ENCODE assay signal across 13 cellular contexts in the genomic region with DNA sequence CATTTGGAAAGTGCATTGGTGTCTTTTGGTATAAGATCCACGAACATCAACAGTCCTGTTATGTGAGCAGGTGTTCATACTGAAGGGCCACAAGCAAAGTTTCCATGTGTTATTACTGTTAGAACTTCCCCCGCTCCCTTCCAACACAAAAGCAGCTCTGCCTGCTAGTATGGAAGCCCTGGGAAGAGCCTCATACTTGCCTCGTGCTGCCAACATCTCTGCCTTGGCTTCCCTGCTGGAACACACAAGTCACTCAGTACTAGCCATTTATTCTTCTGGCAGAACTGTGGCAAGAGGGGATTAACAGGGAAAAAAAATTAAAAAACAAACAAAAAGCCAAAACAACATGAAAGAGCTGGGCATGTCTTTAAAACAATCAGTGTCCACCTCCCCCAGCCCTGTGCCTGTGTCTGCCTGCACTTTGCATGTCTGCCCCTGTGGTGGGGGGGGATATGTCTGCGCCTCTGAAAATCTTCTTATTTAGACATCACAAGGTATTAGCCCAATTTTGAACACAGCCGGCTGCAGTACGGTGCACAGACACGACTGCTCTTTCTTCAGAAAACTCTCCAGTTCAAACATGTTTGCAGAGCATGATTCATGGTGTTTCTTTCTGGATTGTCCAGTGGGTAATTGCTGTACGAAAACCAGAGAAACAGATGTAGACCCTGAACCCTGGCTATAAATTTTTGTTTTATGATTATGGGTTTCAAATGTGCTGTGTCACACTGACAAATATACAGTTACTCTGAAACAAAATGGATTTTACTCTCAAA. TPM values are rescaled to one million over a fixed set of nuclear protein-coding genes. Genes with fewer than 3 reads are reported as not detected.
DNase-seq lines count a peak whose midpoint lies in the region; ATAC-seq, FAIRE-seq and TF ChIP-seq lines count a peak whose summit lies in the region.
"Had no signal": no experiment of that assay in that cellular context is flagged by ENCODE, and none has a peak within 500 bp of the region (broad histone marks: within the 10 kb centered on the region; RNA-seq: fewer than 3 reads in every experiment).

No MANE protein-coding gene starts in this region.

- no peak overlapping the region for H3K9ac ChIP-seq in H1 (replicated peaks in 1 of 4; ENCODE audit: extremely low read depth in 1 of 4, low read depth in 3 of 4, low read length in 3 of 4)

- no peaks in the 10 kb centered on the region for H3K79me2 ChIP-seq in ACC112 (ENCODE audit: control insufficient read depth, insufficient read depth, low read length, unreplicated experiment)
- H3K79me2 ChIP-seq in H1 (ENCODE audit: control insufficient read depth in 1 of 2, insufficient read depth in 2 of 2, low read length in 2 of 2): no peaks in the 10 kb centered on the region

- no peaks in the 10 kb centered on the region for H3K36me3 Mint-ChIP-seq in mesothelial cell of epicardium

- no peak for TF ChIP-seq RAD21 in H1 (IDR thresholded peaks at IDR 0.05 in 1 of 2, conservative IDR thresholded peaks at IDR 0.05 in 1 of 2; ENCODE audit: low read depth in 2 of 2, low read length in 2 of 2)

- H2BK15ac ChIP-seq in H1 (ENCODE audit: low read length): 0 out of 2 replicates have a peak overlapping the region, but pooled peaks have one; percentile 73

- H3K27me3 Mint-ChIP-seq in mesothelial cell of epicardium (ENCODE audit: low read depth): no peaks in the 10 kb centered on the region

- H4K5ac ChIP-seq in H1 (ENCODE audit: insufficient read length, low read depth, low read length): no peak overlapping the region

- H4K8ac ChIP-seq in H1 (ENCODE audit: extremely low read depth, insufficient read depth, low read length): no peak overlapping the region

- TF ChIP-seq POLR2A in H1 (IDR thresholded peaks at IDR 0.05; ENCODE audit: control extremely low read depth in 1 of 2, low read depth in 2 of 2, low read length in 2 of 2): no peak

- peaks cover 71% of the 10 kb centered on the region for H3K4me1 Mint-ChIP-seq in mesothelial cell of epicardium

- peaks cover 12% of the 10 kb centered on the region for H3K23me2 ChIP-seq in H1 (ENCODE audit: low read depth, low read length)

- no peak overlapping the region for H3K4ac ChIP-seq in H1 (replicated peaks; ENCODE audit: insufficient read length, low read depth, low read length)

- no peak overlapping the region for H3K56ac ChIP-seq in H1 (replicated peaks; ENCODE audit: insufficient read length, low read depth, low read length)

- POLR2A ChIA-PET in H1 (lab: Charles Lee; ENCODE audit: partially characterized antibody): interaction anchor here (1.6 kb wide), 1 partner anchor 14 kb away, joined by 4 read pairs; no protein-coding TSS in a partner anchor

- FAIRE-seq in H1 (lab: Jason Lieb, UNC): no peak

- H4K91ac ChIP-seq in H1 (replicated peaks; ENCODE audit: insufficient read length, low read length): no peak overlapping the region

- no peak overlapping the region; the same call in 1 of the 2 replicates for H2AK5ac ChIP-seq in H1 (ENCODE audit: low read depth, low read length)

- H3K27ac Mint-ChIP-seq in mesothelial cell of epicardium: peak overlapping the region; percentile 94
- H3K27ac Mint-ChIP-seq: activated naive CD4-positive, alpha-beta T cell treated with anti-CD3 and anti-CD28 coated beads, Interleukin-2, amount 50 U/mL, for 72 hours had no signal

- H3K4me3 ChIP-seq in ACC112 (ENCODE audit: low read depth, low read length): peak overlapping the region; percentile 31; the same call in 1 of the 2 replicates
- no peak overlapping the region for H3K4me3 ChIP-seq in H1 (ENCODE audit: extremely low read depth in 1 of 4, insufficient read depth in 2 of 4, low read depth in 3 of 4, low read length in 4 of 4)
- H3K4me3 ChIP-seq: left ventricle myocardium inferior, upper lobe of right lung had no signal

- H4K20me1 ChIP-seq in H1 (replicated peaks in 1 of 2; ENCODE audit: control insufficient read depth in 1 of 2, insufficient read depth in 2 of 2, low read length in 2 of 2): no peaks in the 10 kb centered on the region

- no peak overlapping the region for H3K23ac ChIP-seq in H1 (ENCODE audit: insufficient read length)

- DNase-seq in LHCN-M2 (ENCODE audit: low read depth) (peak; percentile 34), H1 (ENCODE audit: low read depth in 1 of 2, low spot score in 2 of 2) (no peak), mesothelial cell of epicardium (ENCODE audit: low spot score in 2 of 2, unreplicated experiment in 2 of 2) (no peak), mucosa of gallbladder (ENCODE audit: low spot score) (no peak), NCI-H446 (lab: John Stamatoyannopoulos, UW) (no peak)
- no peak for DNase-seq in activated CD8-positive, alpha-beta memory T cell treated with anti-CD3 and anti-CD28 coated beads, Interleukin-2, amount 50 U/mL, for 48 hours
- DNase-seq: left ventricle myocardium inferior, NCI-H446 treated with DMSO at 0.1 percent for 48 hours, T1000, upper lobe of right lung had no signal

- CTCF ChIA-PET in H1 (lab: Charles Lee; ENCODE audit: partially characterized antibody): interaction anchor here (4.9 kb wide), 1 partner anchor 18 kb away, joined by 27 read pairs; no protein-coding TSS in a partner anchor

- TF ChIP-seq EP300 in H1 (IDR thresholded peaks at IDR 0.05; ENCODE audit: borderline replicate concordance in 1 of 2, low read depth in 2 of 2, low read length in 2 of 2): no peak

- H3K4me2 ChIP-seq in H1 (ENCODE audit: insufficient read depth in 1 of 2, low read depth in 2 of 2, low read length in 2 of 2): peak overlapping the region in 1 of 2 experiments; percentile 15; a peak in 1 of 4 replicates

- H3K27me3 ChIP-seq in ACC112 (ENCODE audit: insufficient read depth, low read length): no peaks in the 10 kb centered on the region
- H3K27me3 ChIP-seq in H1 (replicated peaks in 1 of 4; ENCODE audit: control insufficient read depth in 3 of 4, extremely low read depth in 1 of 4, insufficient read depth in 3 of 4, low read length in 3 of 4): peaks cover 0 to 10% (median 7%) of the 10 kb centered on the region in 4 experiments; a peak in 5 of 7 replicates
- H3K27me3 ChIP-seq: upper lobe of right lung had no signal

- no peak for TF ChIP-seq CTCF in H1 (IDR thresholded peaks at IDR 0.05; ENCODE audit: control extremely low read depth in 1 of 3, insufficient read depth in 1 of 3, low read depth in 1 of 3, low read length in 3 of 3)
- TF ChIP-seq CTCF in mesothelial cell of epicardium (IDR thresholded peaks at IDR 0.05; ENCODE audit: unreplicated experiment): no peak

- H2AFZ ChIP-seq in ACC112 (ENCODE audit: low read length, unreplicated experiment): peak overlapping the region; percentile 29
- 0 out of 2 replicates have a peak overlapping the region, but pooled peaks have one; percentile 11 for H2AFZ ChIP-seq in H1 (ENCODE audit: low read length)

- peak overlapping the region; percentile 62; the same call in 1 of the 2 replicates for H3K18ac ChIP-seq in H1 (ENCODE audit: extremely low read depth, low read length)

- H3K4me3 Mint-ChIP-seq in mesothelial cell of epicardium: peak overlapping the region; percentile 35

- no peaks in the 10 kb centered on the region for H3K79me1 ChIP-seq in H1 (ENCODE audit: low read depth, low read length)

- H3K36me3 ChIP-seq in ACC112 (ENCODE audit: insufficient read depth, low read length) (no peaks in the 10 kb centered on the region), H1 (ENCODE audit: control insufficient read depth in 2 of 4, insufficient read depth in 4 of 4, low read length in 3 of 4) (no peaks in the 10 kb centered on the region; a peak in 1 of 8 replicates)
- H3K36me3 ChIP-seq: left ventricle myocardium inferior, upper lobe of right lung had no signal

- no peak overlapping the region for H2BK120ac ChIP-seq in H1 (replicated peaks; ENCODE audit: low read depth, low read length)

- peak overlapping the region; percentile 86 for H2BK12ac ChIP-seq in H1 (ENCODE audit: low read depth, low read length)

- no peak overlapping the region for H2BK5ac ChIP-seq in H1 (ENCODE audit: low read depth, low read length)

- H3K4me1 ChIP-seq in ACC112 (ENCODE audit: control insufficient read depth, insufficient read depth, low read length, unreplicated experiment): peaks cover 38% of the 10 kb centered on the region
- peaks cover 11 to 27% (median 19%) of the 10 kb centered on the region in 4 experiments; a peak in 6 of 7 replicates for H3K4me1 ChIP-seq in H1 (replicated peaks in 1 of 4; ENCODE audit: control insufficient read depth in 3 of 4, insufficient read depth in 4 of 4, low read length in 3 of 4)
- H3K4me1 ChIP-seq: upper lobe of right lung had no signal

- no peak overlapping the region for H3K27ac ChIP-seq in ACC112 (ENCODE audit: low read depth, low read length)
- H3K27ac ChIP-seq in H1 (ENCODE audit: low read depth, low read length): no peak overlapping the region
- H3K27ac ChIP-seq: left ventricle myocardium inferior, upper lobe of right lung had no signal

- WGBS in H1 (ENCODE audit: extremely low coverage in 1 of 2, insufficient coverage in 1 of 2, insufficient read length in 1 of 2, insufficient replicate concordance in 2 of 2, low coverage in 1 of 2, low lambda C conversion rate in 2 of 2, missing lambda C conversion rate in 1 of 2), 2 experiments: 89% methylated on average over 8 of the region's 8 CpGs; no CpG with 5 or more reads in 1 of the 2 experiments

- ATAC-seq in GM21528 (IDR thresholded peaks at IDR 0.05; ENCODE audit: low FRiP score, unreplicated experiment): no peak
- ATAC-seq: activated naive CD4-positive, alpha-beta T cell treated with anti-CD3 and anti-CD28 coated beads, Interleukin-2, amount 50 U/mL, for 72 hours; upper lobe of right lung had no signal

- H3K9me3 Mint-ChIP-seq in mesothelial cell of epicardium: no peaks in the 10 kb centered on the region

- H3K9me3 ChIP-seq in H1 (ENCODE audit: insufficient read depth in 2 of 2, low read depth in 1 of 2, low read length in 1 of 2): no peaks in the 10 kb centered on the region
- H3K9me3 ChIP-seq: left ventricle myocardium inferior, upper lobe of right lung had no signal

- H2BK20ac ChIP-seq in H1 (ENCODE audit: low read length): no peak overlapping the region; the same call in 1 of the 2 replicates

- H3K14ac ChIP-seq in H1 (ENCODE audit: insufficient read length): no peak overlapping the region

TF ChIP-seq in H1, 55 proteins besides CTCF, POLR2A, EP300 and RAD21:
- TF ChIP-seq CBX5 (IDR thresholded peaks at IDR 0.05; ENCODE audit: low read depth, low read length): no peak
TF ChIP-seq in H1: peak in this region for 0.

RNA-seq across cellular contexts. Expression of gene RARB, which starts 3.6 kb away (rescaled TPM):
- total RNA-seq in LHCN-M2 (2014; rRNA removed) (0.29 TPM in 1 of 2 replicates, not detected in the other), mesothelial cell of epicardium (106 to 117 TPM (median 117 TPM) in 3 replicates), mucosa of gallbladder (12.9 TPM)
- 0.12 TPM for polyA plus RNA-seq in LHCN-M2 (2012)
- total RNA-seq in H1 (2021; fragmentation: NEBNext Ultra II Directional; extraction: Animal tissue kit (Norgen Biotek cat#: 25700)): 0.22 and 0.44 TPM in 2 replicates
- 0.13 and 0.15 TPM in 2 replicates for polyA plus RNA-seq in H1 (2011; rRNA removed)
- polyA plus RNA-seq in H1 (2011; cell fraction: cytosol; rRNA removed): 0.10 TPM
- polyA plus RNA-seq in H1 (2011; cell fraction: nucleus; rRNA removed): 0.20 TPM
- polyA plus RNA-seq in H1 (2012, experiment 1 of 2): 0.11 to 0.30 TPM (median 0.28 TPM) in 3 of 4 replicates, not detected in the other
- not detected for polyA plus RNA-seq in H1 (2012, experiment 2 of 2)
- polyA plus RNA-seq in H1 (2013, experiment 1 of 2): 0.14 TPM
- polyA plus RNA-seq in H1 (2013, experiment 2 of 2): 0.15 TPM
- 0.27 and 0.98 TPM in 2 replicates for polyA minus RNA-seq in H1 (2011; rRNA and poly(A)+ RNA removed)
- polyA minus RNA-seq in H1 (2011; cell fraction: cytosol; rRNA and poly(A)+ RNA removed): not detected
- 1.2 TPM for polyA minus RNA-seq in H1 (2011; cell fraction: nucleus; rRNA and poly(A)+ RNA removed)
- total RNA-seq: activated naive CD4-positive, alpha-beta T cell treated with anti-CD3 and anti-CD28 coated beads, Interleukin-2, amount 50 U/mL, for 72 hours had no signal
